9 cellular contexts compared by ENCODE assay signal in genomic region chr1:20322081-20322824, GRCh38. TPM values are rescaled to one million over a fixed set of nuclear protein-coding genes. Genes with fewer than 3 reads are reported as not detected.
DNase-seq lines count a peak whose midpoint lies in the region; ATAC-seq and TF ChIP-seq lines count a peak whose summit lies in the region.
"Had no signal": no experiment of that assay in that cellular context is flagged by ENCODE, and none has a peak within 500 bp of the region (broad histone marks: within the 10 kb centered on the region; RNA-seq: fewer than 3 reads in every experiment).

No MANE protein-coding gene starts in this region.

- H2BK120ac ChIP-seq in mesendoderm (ENCODE audit: low read depth, low read length): no peak overlapping the region

- no peak overlapping the region for H2AK5ac ChIP-seq in mesendoderm (ENCODE audit: low read length)

- H3K79me2 ChIP-seq in Loucy (ENCODE audit: insufficient read depth, low read length): no peaks in the 10 kb centered on the region
- H3K79me2 ChIP-seq in fibroblast of lung (ENCODE audit: control insufficient read depth, insufficient read depth, low read length): no peaks in the 10 kb centered on the region
- no peaks in the 10 kb centered on the region for H3K79me2 ChIP-seq in mesendoderm (ENCODE audit: control insufficient read depth, insufficient read depth, low read length)

- no peak overlapping the region for H2BK5ac ChIP-seq in mesendoderm (ENCODE audit: low read length)

- H3K79me1 ChIP-seq in mesendoderm (ENCODE audit: low read length): no peaks in the 10 kb centered on the region

- no CpG with 5 or more reads among the region's 11 CpGs for WGBS in mesendoderm (ENCODE audit: extremely low coverage, insufficient coverage, low lambda C conversion rate)

- H4K5ac ChIP-seq in mesendoderm (ENCODE audit: low read length): no peak overlapping the region

- H3K4me1 ChIP-seq in BLaER1 treated with 17β-estradiol and CSF1 and Interleukin-3, amounts not matched to agents 10 nM and 100 nM: peaks cover 16 to 24% (median 20%) of the 10 kb centered on the region in 10 experiments
- no peaks in the 10 kb centered on the region for H3K4me1 ChIP-seq in Loucy (ENCODE audit: insufficient read depth, low read length, poor library complexity, severe bottlenecking)
- H3K4me1 ChIP-seq in fibroblast of lung (ENCODE audit: control insufficient read depth, extremely low read depth, insufficient read depth, low read length): peaks cover 7% of the 10 kb centered on the region
- no peaks in the 10 kb centered on the region for H3K4me1 ChIP-seq in mesendoderm (ENCODE audit: control insufficient read depth, low read depth, low read length)

- no peak overlapping the region for H2AFZ ChIP-seq in Loucy (ENCODE audit: low read length)
- peak overlapping the region; percentile 44 for H2AFZ ChIP-seq in fibroblast of lung (ENCODE audit: low read length)

- no peak overlapping the region for H3K18ac ChIP-seq in mesendoderm (ENCODE audit: low read length)

- no peak overlapping the region for H4K8ac ChIP-seq in mesendoderm (ENCODE audit: low read depth, low read length)

- no peak overlapping the region for H3K4ac ChIP-seq in mesendoderm (ENCODE audit: low read depth, low read length)

- H3K27ac ChIP-seq in BLaER1 treated with 17β-estradiol and CSF1 and Interleukin-3, amounts not matched to agents 10 nM and 100 nM: peak overlapping the region in 3 of 11 experiments; percentile 15 to 40 (median 30); a peak in 3 of 22 replicates
- H3K27ac ChIP-seq in fibroblast of lung (ENCODE audit: insufficient read depth, low read length): no peak overlapping the region
- no peak overlapping the region for H3K27ac ChIP-seq in mesendoderm (ENCODE audit: low read depth, low read length)

- H4K20me1 ChIP-seq in BLaER1 treated with 17β-estradiol and CSF1 and Interleukin-3, amounts not matched to agents 10 nM and 100 nM: no peaks in the 10 kb centered on the region
- no peaks in the 10 kb centered on the region for H4K20me1 ChIP-seq in Loucy (ENCODE audit: insufficient read depth, low read length, poor library complexity, severe bottlenecking)
- no peaks in the 10 kb centered on the region for H4K20me1 ChIP-seq in fibroblast of lung (ENCODE audit: control insufficient read depth, extremely low read depth, insufficient read depth, low read length)

- ATAC-seq in GM19438 (IDR thresholded peaks at IDR 0.05; ENCODE audit: low read depth, unreplicated experiment) (peak; percentile 64), HG02973 (IDR thresholded peaks at IDR 0.05; ENCODE audit: unreplicated experiment) (no peak)

- H3K9me3 ChIP-seq in BLaER1 treated with 17β-estradiol and CSF1 and Interleukin-3, amounts not matched to agents 10 nM and 100 nM (replicated peaks in 1 of 11): no peaks in the 10 kb centered on the region
- no peaks in the 10 kb centered on the region for H3K9me3 ChIP-seq in Loucy (ENCODE audit: insufficient read depth, low read depth, low read length)
- no peaks in the 10 kb centered on the region for H3K9me3 ChIP-seq in fibroblast of lung (ENCODE audit: control insufficient read depth, insufficient read depth, low read depth, low read length)

- H3K9me2 ChIP-seq in Loucy (replicated peaks; ENCODE audit: low read depth, low read length): no peaks in the 10 kb centered on the region

- no peak overlapping the region for H3K23ac ChIP-seq in mesendoderm (ENCODE audit: low read length)

- no peak overlapping the region for H2BK15ac ChIP-seq in mesendoderm (replicated peaks; ENCODE audit: low read depth)

- DNase-seq in fibroblast of lung (ENCODE audit: low read depth in 2 of 2) (peak; percentile 6 to 30), HPDE6-E6E7 (ENCODE audit: extremely low spot score) (no peak), mesendoderm (no peak), GM03348 (ENCODE audit: low spot score) (no peak)

- no peaks in the 10 kb centered on the region for H3F3A ChIP-seq in Loucy (ENCODE audit: low read depth)

- H3K27me3 ChIP-seq in BLaER1 treated with 17β-estradiol and CSF1 and Interleukin-3, amounts not matched to agents 10 nM and 100 nM: peaks cover 0 to 5% (median 0%) of the 10 kb centered on the region in 11 experiments; a peak in 1 of 22 replicates
- H3K27me3 ChIP-seq in Loucy (ENCODE audit: insufficient read depth, low read length, poor library complexity, severe bottlenecking) (no peaks in the 10 kb centered on the region), fibroblast of lung (ENCODE audit: control insufficient read depth, insufficient read depth, low read length) (peaks cover 4% of the 10 kb centered on the region), mesendoderm (ENCODE audit: insufficient read depth, low read length, poor library complexity) (no peaks in the 10 kb centered on the region)

- no peaks in the 10 kb centered on the region for H3K36me3 ChIP-seq in BLaER1 treated with 17β-estradiol and CSF1 and Interleukin-3, amounts not matched to agents 10 nM and 100 nM
- H3K36me3 ChIP-seq in Loucy (ENCODE audit: insufficient read depth, low read length): no peaks in the 10 kb centered on the region
- no peaks in the 10 kb centered on the region for H3K36me3 ChIP-seq in fibroblast of lung (ENCODE audit: control insufficient read depth, insufficient read depth, low read length)
- no peaks in the 10 kb centered on the region for H3K36me3 ChIP-seq in mesendoderm (ENCODE audit: control insufficient read depth, insufficient read depth, low read length)

- no peak overlapping the region for H3K56ac ChIP-seq in mesendoderm (ENCODE audit: low read length)

- H3K4me3 ChIP-seq in BLaER1 treated with 17β-estradiol and CSF1 and Interleukin-3, amounts not matched to agents 10 nM and 100 nM: no peak overlapping the region
- no peak overlapping the region for H3K4me3 ChIP-seq in Loucy (ENCODE audit: low read length, poor library complexity, severe bottlenecking)
- no peak overlapping the region for H3K4me3 ChIP-seq in fibroblast of lung (replicated peaks in 1 of 4; ENCODE audit: control extremely low read depth in 1 of 4, insufficient read depth in 1 of 4, low read depth in 3 of 4, low read length in 4 of 4)
- H3K4me3 ChIP-seq in mesendoderm (ENCODE audit: low read length): no peak overlapping the region

- no peak for TF ChIP-seq CTCF in Loucy (conservative IDR thresholded peaks at IDR 0.05; ENCODE audit: low read length)
- TF ChIP-seq CTCF in fibroblast of lung (conservative IDR thresholded peaks at IDR 0.05 in 1 of 2, IDR thresholded peaks at IDR 0.05 in 1 of 2; ENCODE audit: low read depth in 1 of 2, low read length in 2 of 2): no peak

- H3K9ac ChIP-seq in BLaER1 treated with 17β-estradiol and CSF1 and Interleukin-3, amounts not matched to agents 10 nM and 100 nM: no peak overlapping the region
- H3K9ac ChIP-seq in Loucy (ENCODE audit: low read depth, low read length, poor library complexity, severe bottlenecking): no peak overlapping the region
- no peak overlapping the region for H3K9ac ChIP-seq in fibroblast of lung (ENCODE audit: insufficient read depth, low read length)
- H3K9ac ChIP-seq in mesendoderm (ENCODE audit: low read length): no peak overlapping the region

- H3K4me2 ChIP-seq in BLaER1 treated with 17β-estradiol and CSF1 and Interleukin-3, amounts not matched to agents 10 nM and 100 nM: peak overlapping the region; percentile 14 to 60 (median 51)
- peak overlapping the region; percentile 25 for H3K4me2 ChIP-seq in Loucy (ENCODE audit: low read depth, low read length, poor library complexity, severe bottlenecking)
- no peak overlapping the region for H3K4me2 ChIP-seq in fibroblast of lung (ENCODE audit: extremely low read depth, insufficient read depth, low read length)
- no peak overlapping the region for H3K4me2 ChIP-seq in mesendoderm (ENCODE audit: low read length)

RNA-seq across cellular contexts. Expression of gene VWA5B1, which starts 31.6 kb away (rescaled TPM):
- not detected in 2 replicates for total RNA-seq in fibroblast of lung
- not detected in 2 replicates for polyA plus RNA-seq in fibroblast of lung
- polyA plus RNA-seq in fibroblast of lung (2012): not detected in 2 replicates
- polyA minus RNA-seq in fibroblast of lung (ENCODE audit: low replicate concordance): not detected in 2 replicates
- polyA plus RNA-seq in mesendoderm (2013, experiment 1 of 2): 0.01 TPM
- polyA plus RNA-seq in mesendoderm (2013, experiment 2 of 2): 0.03 TPM
- total RNA-seq: aorta had no signal
- polyA plus RNA-seq: aorta had no signal

Comparison
In these comparisons a context has a peak if more than half of its experiments do, and no peak if none do; other contexts are left out.
1. H3K4me2 ChIP-seq: peak in BLaER1 treated with 17β-estradiol and CSF1 and Interleukin-3, amounts not matched to agents 10 nM and 100 nM (11 of 11) and Loucy (single experiment); none in fibroblast of lung (single experiment) and mesendoderm (single experiment).
2. DNase-seq: peak in fibroblast of lung (2 of 2); none in HPDE6-E6E7 (single experiment), mesendoderm (single experiment) and GM03348 (single experiment).